ENCODE assay signal across 13 cellular contexts in genomic region chr12:96190403-96191170, GRCh38. TPM values are rescaled to one million over a fixed set of nuclear protein-coding genes. Genes with fewer than 3 reads are reported as not detected.
A peak's percentile ranks its signal among the peaks of the same experiment; 100 is the strongest.
DNase-seq lines count a peak whose midpoint lies in the region; ATAC-seq, FAIRE-seq and TF ChIP-seq lines count a peak whose summit lies in the region.
"Had no signal": no experiment of that assay in that cellular context is flagged by ENCODE, and none has a peak within 500 bp of the region (broad histone marks: within the 10 kb centered on the region; RNA-seq: fewer than 3 reads in every experiment).

No MANE protein-coding gene starts in this region.

- TF ChIP-seq POLR2A in ovary (IDR thresholded peaks at IDR 0.05): no peak

- peak overlapping the region in 6 of 11 experiments; percentile 6 to 57 (median 22); a peak in 9 of 22 replicates for H3K9ac ChIP-seq in BLaER1 treated with 17β-estradiol and CSF1 and Interleukin-3, amounts not matched to agents 10 nM and 100 nM

- no peak for TF ChIP-seq EP300 in ovary (IDR thresholded peaks at IDR 0.05)

- FAIRE-seq in bronchial epithelial cell (lab: Jason Lieb, UNC): no peak

- no peaks in the 10 kb centered on the region for H3K36me3 ChIP-seq in BLaER1 treated with 17β-estradiol and CSF1 and Interleukin-3, amounts not matched to agents 10 nM and 100 nM
- H3K36me3 ChIP-seq in bronchial epithelial cell (ENCODE audit: control insufficient read depth, insufficient read depth, low read length) (no peaks in the 10 kb centered on the region), ovary (no peaks in the 10 kb centered on the region)
- peaks cover 0 to 4% (median 0%) of the 10 kb centered on the region in 3 experiments for H3K36me3 ChIP-seq in naive thymus-derived CD4-positive, alpha-beta T cell (ENCODE audit: control insufficient read depth in 2 of 3, insufficient read depth in 3 of 3, low read length in 3 of 3)
- H3K36me3 ChIP-seq: ascending aorta had no signal

- DNase-seq in HFFc6: peak; percentile 48
- peak; percentile 66 for DNase-seq in bronchial epithelial cell (ENCODE audit: low read depth)
- no peak for DNase-seq in naive thymus-derived CD4-positive, alpha-beta T cell
- no peak for DNase-seq in NCI-H187 (lab: John Stamatoyannopoulos, UW)
- DNase-seq in NCI-H1105 treated with DMSO at 0.1 percent for 48 hours (lab: John Stamatoyannopoulos, UW): no peak
- no peak for DNase-seq in activated CD4-positive, alpha-beta T cell treated with anti-CD3 and anti-CD28 coated beads, Interleukin-2, amount 50 U/mL, for 48 hours
- no peak for DNase-seq in ovary
- DNase-seq: stimulated activated CD4-positive, alpha-beta T cell treated with anti-CD3 and anti-CD28 coated beads, Interleukin-1b, Interleukin-23, amount 100 ng/mL, for 48 hours had no signal

- H3K27ac Mint-ChIP-seq in HFFc6: no peak overlapping the region
- H3K27ac Mint-ChIP-seq in naive thymus-derived CD4-positive, alpha-beta T cell: peak overlapping the region in 7 of 9 donors; percentile 39 to 89 (median 72)
- H3K27ac Mint-ChIP-seq: CD14-positive monocyte had no signal

- H3K36me3 Mint-ChIP-seq in HFFc6 (ENCODE audit: low read depth): peaks cover 5% of the 10 kb centered on the region; the same call in 1 of the 2 replicates
- H3K36me3 Mint-ChIP-seq in naive thymus-derived CD4-positive, alpha-beta T cell: peaks cover 0 to 6% (median 0%) of the 10 kb centered on the region in 5 donors
- H3K36me3 Mint-ChIP-seq: CD14-positive monocyte had no signal

- peak overlapping the region in 8 of 11 experiments; percentile 29 to 73 (median 58); a peak in 15 of 22 replicates for H3K27ac ChIP-seq in BLaER1 treated with 17β-estradiol and CSF1 and Interleukin-3, amounts not matched to agents 10 nM and 100 nM
- peak overlapping the region; percentile 43 for H3K27ac ChIP-seq in naive thymus-derived CD4-positive, alpha-beta T cell (ENCODE audit: low read depth, low read length)
- H3K27ac ChIP-seq in ovary: no peak overlapping the region
- H3K27ac ChIP-seq: ascending aorta, SK-N-MC, VCaP had no signal

- CTCF ChIA-PET in naive thymus-derived CD4-positive, alpha-beta T cell (lab: Charles Lee): interaction anchor here (0.6 to 1.4 kb wide), 3 partner anchors 22 to 129 kb away, joined by 4 to 5 read pairs (median 4); no protein-coding TSS in a partner anchor

- intact Hi-C loops in naive thymus-derived CD4-positive, alpha-beta T cell (cut with micrococcal nuclease): loop anchor here (10.0 kb wide), 3 partner anchors 46 to 976 kb away; partner anchors contain the start of genes FGD6 (in 1 of the 2), SNRPF (in 1 of the 2) and VEZT (in 1 of the 2)
- intact Hi-C loops in ovary (cut with DNase I): loop anchor here in 1 of 4 donors (10.0 kb wide), 1 partner anchor 324 kb away; no protein-coding TSS in a partner anchor

- H3K4me2 ChIP-seq in BLaER1 treated with 17β-estradiol and CSF1 and Interleukin-3, amounts not matched to agents 10 nM and 100 nM: peak overlapping the region; percentile 12 to 82 (median 68); a peak in 21 of 22 replicates

- H3K27me3 ChIP-seq in BLaER1 treated with 17β-estradiol and CSF1 and Interleukin-3, amounts not matched to agents 10 nM and 100 nM: no peaks in the 10 kb centered on the region; a peak in 1 of 22 replicates
- H3K27me3 ChIP-seq in bronchial epithelial cell (ENCODE audit: control insufficient read depth, insufficient read depth, low read length) (no peaks in the 10 kb centered on the region), ovary (no peaks in the 10 kb centered on the region)
- H3K27me3 ChIP-seq in naive thymus-derived CD4-positive, alpha-beta T cell (ENCODE audit: control insufficient read depth in 2 of 2, insufficient read depth in 2 of 2, low read length in 2 of 2): no peaks in the 10 kb centered on the region
- H3K27me3 ChIP-seq: ascending aorta had no signal

- H3K4me3 ChIP-seq in BLaER1 treated with 17β-estradiol and CSF1 and Interleukin-3, amounts not matched to agents 10 nM and 100 nM: no peak overlapping the region
- H3K4me3 ChIP-seq in bronchial epithelial cell (ENCODE audit: low read depth, low read length) (no peak overlapping the region), ovary (no peak overlapping the region)
- no peak overlapping the region for H3K4me3 ChIP-seq in naive thymus-derived CD4-positive, alpha-beta T cell (ENCODE audit: low read length)
- H3K4me3 ChIP-seq: ascending aorta, SK-N-MC had no signal

- POLR2A ChIA-PET in naive thymus-derived CD4-positive, alpha-beta T cell (lab: Charles Lee): interaction anchor here (0.6 to 5.7 kb wide), 3 partner anchors 10 to 210 kb away, joined by 3 to 36 read pairs (median 4); no protein-coding TSS in a partner anchor

- peaks cover 7% of the 10 kb centered on the region; the same call in 1 of the 2 replicates for H3K27me3 Mint-ChIP-seq in HFFc6 (ENCODE audit: insufficient read depth)
- H3K27me3 Mint-ChIP-seq in naive thymus-derived CD4-positive, alpha-beta T cell: peaks cover 0 to 3% (median 0%) of the 10 kb centered on the region in 5 donors

- peaks cover 16% of the 10 kb centered on the region for H3K4me1 Mint-ChIP-seq in HFFc6 (ENCODE audit: low read depth)
- peaks cover 19 to 39% (median 22%) of the 10 kb centered on the region in 7 donors for H3K4me1 Mint-ChIP-seq in naive thymus-derived CD4-positive, alpha-beta T cell

- peaks cover 0 to 4% (median 2%) of the 10 kb centered on the region in 11 experiments; a peak in 11 of 22 replicates for H3K9me3 ChIP-seq in BLaER1 treated with 17β-estradiol and CSF1 and Interleukin-3, amounts not matched to agents 10 nM and 100 nM (replicated peaks in 1 of 11)
- H3K9me3 ChIP-seq in naive thymus-derived CD4-positive, alpha-beta T cell (ENCODE audit: control insufficient read depth in 2 of 3, low read length in 3 of 3): no peaks in the 10 kb centered on the region
- no peaks in the 10 kb centered on the region for H3K9me3 ChIP-seq in ovary
- H3K9me3 ChIP-seq: ascending aorta had no signal

- TF ChIP-seq CTCF in HFFc6 (IDR thresholded peaks at IDR 0.05) (no peak), bronchial epithelial cell (IDR thresholded peaks at IDR 0.05; ENCODE audit: insufficient read depth, low read length, severe bottlenecking) (no peak), ovary (IDR thresholded peaks at IDR 0.05) (no peak)

- H3K9me3 Mint-ChIP-seq in HFFc6: no peaks in the 10 kb centered on the region
- H3K9me3 Mint-ChIP-seq in naive thymus-derived CD4-positive, alpha-beta T cell: peaks cover 0 to 1% (median 0%) of the 10 kb centered on the region in 11 donors
- H3K9me3 Mint-ChIP-seq: CD14-positive monocyte had no signal

- H3K4me3 Mint-ChIP-seq in HFFc6: no peak overlapping the region
- H3K4me3 Mint-ChIP-seq in naive thymus-derived CD4-positive, alpha-beta T cell: no peak overlapping the region
- H3K4me3 Mint-ChIP-seq: CD14-positive monocyte had no signal

- no peaks in the 10 kb centered on the region for H4K20me1 ChIP-seq in BLaER1 treated with 17β-estradiol and CSF1 and Interleukin-3, amounts not matched to agents 10 nM and 100 nM

- no peak for ATAC-seq in naive thymus-derived CD4-positive, alpha-beta T cell

- peaks cover 11 to 81% (median 74%) of the 10 kb centered on the region in 10 experiments for H3K4me1 ChIP-seq in BLaER1 treated with 17β-estradiol and CSF1 and Interleukin-3, amounts not matched to agents 10 nM and 100 nM
- peaks cover 3 to 14% of the 10 kb centered on the region in 2 donors for H3K4me1 ChIP-seq in naive thymus-derived CD4-positive, alpha-beta T cell (ENCODE audit: control insufficient read depth in 2 of 2, insufficient read depth in 2 of 2, low read length in 2 of 2)
- no peaks in the 10 kb centered on the region for H3K4me1 ChIP-seq in ovary (ENCODE audit: insufficient read depth)
- H3K4me1 ChIP-seq: ascending aorta had no signal

- WGBS in ovary, 3 donors: 61 to 65% (median 61%) methylated on average over 10 of the region's 10 CpGs

RNA-seq across cellular contexts. Expression of gene ELK3, which starts 3.6 kb away (rescaled TPM):
- 10 to 100 TPM; 54.5 to 80.7 (median 71.9) TPM for total RNA-seq in HFFc6 (2021; fragmentation: NEBNext Ultra II Directional; extraction: Animal tissue kit (Norgen Biotek cat#: 25700))
- 4.2 and 5.3 TPM in 2 replicates for total RNA-seq in bronchial epithelial cell
- total RNA-seq in naive thymus-derived CD4-positive, alpha-beta T cell: 10 to 100 TPM; 24.9 to 52.3 (median 34.7) TPM
- polyA plus RNA-seq in naive thymus-derived CD4-positive, alpha-beta T cell: 10 to 100 TPM; 16.8 to 22.1 TPM
- 10 to 100 TPM; 11.5 to 25.9 (median 15.2) TPM for total RNA-seq in ovary
- polyA plus RNA-seq in ovary: 10 to 100 TPM; 15.6 to 25.8 TPM

Comparison
In these comparisons a context has a peak if more than half of its experiments do, and no peak if none do; other contexts are left out.
1. H3K27ac ChIP-seq: peak in BLaER1 treated with 17β-estradiol and CSF1 and Interleukin-3, amounts not matched to agents 10 nM and 100 nM (8 of 11) and naive thymus-derived CD4-positive, alpha-beta T cell (single experiment); none in ovary (0 of 2).
2. DNase-seq: peak in HFFc6 (single experiment) and bronchial epithelial cell (single experiment); none in naive thymus-derived CD4-positive, alpha-beta T cell (0 of 9), NCI-H187 (0 of 2), NCI-H1105 treated with DMSO at 0.1 percent for 48 hours (single experiment), activated CD4-positive, alpha-beta T cell treated with anti-CD3 and anti-CD28 coated beads, Interleukin-2, amount 50 U/mL, for 48 hours (0 of 2) and ovary (0 of 5).